In genomic region chr14:33661071-33661470, GRCh38 we compare ENCODE assay signal across 34 cellular contexts.
"Had no signal": no experiment of that assay in that cellular context is flagged by ENCODE, and none has a peak within 500 bp of the region (broad histone marks: within the 10 kb centered on the region; RNA-seq: fewer than 3 reads in every experiment).

No MANE protein-coding gene starts in this region.

- DNase-seq: activated effector memory CD4-positive, alpha-beta T cell treated with anti-CD3 and anti-CD28 coated beads, Interleukin-2, amount 50 U/mL, for 16 hours; activated effector memory CD4-positive, alpha-beta T cell treated with Interleukin-2 at 50 U/mL for 16 hours; activated gamma-delta T cell; activated gamma-delta T cell treated with Interleukin-2 at 50 U/mL for 16 hours; activated naive CD4-positive, alpha-beta T cell; activated naive CD4-positive, alpha-beta T cell treated with anti-CD3 and anti-CD28 coated beads for 36 hours; activated naive CD4-positive, alpha-beta T cell treated with anti-CD3 and anti-CD28 coated beads, Interleukin-2, amount 10 ng/mL, durations not matched to agents 7 days and 5 days; activated naive CD4-positive, alpha-beta T cell treated with anti-CD3 and anti-CD28 coated beads, Interleukin-2, amount 50 U/mL, for 16 hours; activated naive CD4-positive, alpha-beta T cell treated with Interleukin-2 at 50 U/mL for 16 hours; activated naive CD8-positive, alpha-beta T cell treated with anti-CD3 and anti-CD28 coated beads for 36 hours; activated naive CD8-positive, alpha-beta T cell treated with anti-CD3 and anti-CD28 coated beads, Interleukin-2, amount 10 ng/mL, durations not matched to agents 7 days and 5 days; activated naive CD8-positive, alpha-beta T cell treated with anti-CD3 and anti-CD28 coated beads, Interleukin-2, amount 50 U/mL, for 24 hours; activated T-cell treated with anti-CD3 and anti-CD28 coated beads, Interleukin-2, amount 50 U/mL, for 1 hour; activated T-cell treated with anti-CD3 and anti-CD28 coated beads, Interleukin-2, amount 50 U/mL, for 24 hours; activated T-cell treated with anti-CD3 and anti-CD28 coated beads, Interleukin-2, amount 50 U/mL, for 4 hours; activated T-cell treated with anti-CD3 and anti-CD28 coated beads, Interleukin-2, amount 50 U/mL, for 48 hours; activated T-cell treated with anti-CD3 and anti-CD28 coated beads, Interleukin-2, amount 50 U/mL, for 72 hours; adrenal gland; amniotic stem cell; amygdala; anterior cingulate cortex; aorta; body of pancreas; brain microvascular endothelial cell; caudate nucleus; central memory CD4-positive, alpha-beta T cell; cerebellar nuclear complex had no signal

- ATAC-seq: activated naive CD4-positive, alpha-beta T cell treated with anti-CD3 and anti-CD28 coated beads, Interleukin-2, amount 50 U/mL, for 72 hours; activated naive CD8-positive, alpha-beta T cell treated with anti-CD3 and anti-CD28 coated beads, Interleukin-2, amount 50 U/mL, for 24 hours; activated T-cell treated with anti-CD3 and anti-CD28 coated beads, Interleukin-2, amount 50 U/mL, for 4 hours; activated T-cell treated with anti-CD3 and anti-CD28 coated beads, Interleukin-2, amount 50 U/mL, for 72 hours; activated T-helper 17 cell treated with anti-CD3 and anti-CD28 coated beads, Interleukin-2, amount 50 U/mL, for 72 hours; body of pancreas had no signal

- H3K27ac ChIP-seq: adrenal gland, ascending aorta, body of pancreas, brain microvascular endothelial cell, breast epithelium, cardiac muscle cell had no signal

- H3K4me3 ChIP-seq: adrenal gland, ascending aorta, body of pancreas, breast epithelium, cardiac muscle cell had no signal

- H3K4me1 ChIP-seq: adrenal gland, ascending aorta, body of pancreas, breast epithelium had no signal

- H3K36me3 ChIP-seq: adrenal gland, ascending aorta, brain microvascular endothelial cell, breast epithelium, cardiac muscle cell had no signal

- H3K27me3 ChIP-seq: adrenal gland, ascending aorta, body of pancreas, brain microvascular endothelial cell, breast epithelium, cardiac muscle cell had no signal

- H3K9me3 ChIP-seq: adrenal gland, ascending aorta, body of pancreas had no signal

- FAIRE-seq: astrocyte, bronchial epithelial cell had no signal
